ENCODE assay signal across 12 cellular contexts in the genomic region with DNA sequence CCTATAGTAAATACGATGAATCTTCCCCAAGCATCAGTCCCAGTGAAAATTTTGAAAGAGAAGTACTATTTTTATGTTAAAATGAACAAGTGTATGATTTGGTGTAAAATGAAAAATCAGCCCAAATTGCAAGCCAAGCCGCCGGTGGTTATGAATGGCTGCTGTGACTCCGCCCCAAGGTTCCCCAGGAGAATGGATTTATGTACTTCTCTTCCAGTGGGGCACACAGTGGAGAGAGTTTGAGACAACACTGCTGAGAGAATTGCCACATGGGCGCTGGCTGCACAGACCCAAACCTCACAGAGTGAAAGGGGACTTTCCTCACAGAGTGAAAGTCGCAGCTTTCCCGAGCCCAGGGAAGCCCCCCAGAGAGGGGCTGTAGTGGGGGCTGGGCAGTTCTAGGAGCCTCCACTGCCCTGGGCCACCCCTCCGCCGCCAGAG. TPM values are rescaled to one million over a fixed set of nuclear protein-coding genes. Genes with fewer than 3 reads are reported as not detected.
DNase-seq lines count a peak whose midpoint lies in the region; ATAC-seq, FAIRE-seq and TF ChIP-seq lines count a peak whose summit lies in the region.
"Had no signal": no experiment of that assay in that cellular context is flagged by ENCODE, and none has a peak within 500 bp of the region (broad histone marks: within the 10 kb centered on the region; RNA-seq: fewer than 3 reads in every experiment).

No MANE protein-coding gene starts in this region.

- TF ChIP-seq EP300 in A549 (IDR thresholded peaks at IDR 0.05) (no peak), transverse colon (IDR thresholded peaks at IDR 0.05; ENCODE audit: low read depth) (no peak)

- H3K4me3 Mint-ChIP-seq in GM23338 (no peak overlapping the region; the same call in 2 of the 3 replicates), type B pancreatic cell (no peak overlapping the region)

- H3K4me2 ChIP-seq in A549 (peak overlapping the region; percentile 91), GM23338 (peak overlapping the region; percentile 81)

- POLR2A ChIA-PET in A549 (lab: Yijun Ruan, JAX): no interaction called here

- DNase-seq in A549 (ENCODE audit: low read depth in 1 of 2, low spot score in 1 of 2) (no peak), GM23338 (ENCODE audit: low spot score) (no peak), SJCRH30 (no peak), type B pancreatic cell (ENCODE audit: extremely low spot score, unreplicated experiment) (no peak), COR-L47 (lab: John Stamatoyannopoulos, UW) (no peak), transverse colon (no peak)
- DNase-seq: foreskin melanocyte had no signal

- H3K4me3 ChIP-seq in A549 (peak overlapping the region; percentile 42; the same call in 2 of the 3 replicates), GM23338 (peak overlapping the region; percentile 46), SJCRH30 (peak overlapping the region; percentile 34), iPS-15b (ENCODE audit: low read depth, low read length) (peak overlapping the region; percentile 48), transverse colon (no peak overlapping the region)
- H3K4me3 ChIP-seq: PC-9 had no signal

- intact Hi-C loops in transverse colon (cut with DNase I; ENCODE audit: low total_unique reads): no loop called here

- CTCF ChIA-PET in A549 (lab: Yijun Ruan, JAX): interaction anchor here (0.6 to 14.5 kb wide), 48 partner anchors 7 to 568 kb away, joined by 3 to 560 read pairs (median 6); a partner anchor contains a TSS

- TF ChIP-seq POLR2A in A549 (IDR thresholded peaks at IDR 0.05; ENCODE audit: low read length): no peak
- no peak for TF ChIP-seq POLR2A in transverse colon (IDR thresholded peaks at IDR 0.05)

- no peaks in the 10 kb centered on the region for H3K79me2 ChIP-seq in GM23338 (replicated peaks; ENCODE audit: insufficient read depth)

- no peak for FAIRE-seq in A549 (lab: Jason Lieb, UNC)
- FAIRE-seq: endometrium had no signal

- peaks cover 3% of the 10 kb centered on the region; the same call in 1 of the 2 replicates for H3K36me3 ChIP-seq in GM23338 (ENCODE audit: insufficient read depth)
- no peaks in the 10 kb centered on the region for H3K36me3 ChIP-seq in SJCRH30
- peaks cover 37% of the 10 kb centered on the region for H3K36me3 ChIP-seq in iPS-15b (ENCODE audit: control insufficient read depth, insufficient read depth, low read length)
- no peaks in the 10 kb centered on the region for H3K36me3 ChIP-seq in transverse colon

- H3K9me3 ChIP-seq in A549 (no peaks in the 10 kb centered on the region), SJCRH30 (replicated peaks) (no peaks in the 10 kb centered on the region), iPS-15b (ENCODE audit: control insufficient read depth, insufficient read depth, low read length) (no peaks in the 10 kb centered on the region), transverse colon (no peaks in the 10 kb centered on the region)

- no peaks in the 10 kb centered on the region for H3K27me3 ChIP-seq in GM23338 (ENCODE audit: insufficient read depth)
- peaks cover 29% of the 10 kb centered on the region for H3K27me3 ChIP-seq in SJCRH30
- no peaks in the 10 kb centered on the region for H3K27me3 ChIP-seq in iPS-15b (ENCODE audit: control insufficient read depth, insufficient read depth, low read length)
- no peaks in the 10 kb centered on the region for H3K27me3 ChIP-seq in transverse colon

- ATAC-seq in A549: peak; percentile 31 to 45
- ATAC-seq in GM23338: peak; percentile 55
- no peak for ATAC-seq in HG03196 (IDR thresholded peaks at IDR 0.05; ENCODE audit: unreplicated experiment)

- H3K9ac ChIP-seq in iPS-15b (ENCODE audit: low read depth, low read length): no peak overlapping the region

- no peaks in the 10 kb centered on the region for H3K9me2 ChIP-seq in GM23338 (ENCODE audit: insufficient read depth)

- H3K4me1 ChIP-seq in A549: 0 out of 3 replicates have a peak, but pooled peaks cover 3% of the 10 kb centered on the region
- H3K4me1 ChIP-seq in GM23338 (ENCODE audit: insufficient read depth): peaks cover 16% of the 10 kb centered on the region
- H3K4me1 ChIP-seq in SJCRH30: no peaks in the 10 kb centered on the region
- peaks cover 16% of the 10 kb centered on the region for H3K4me1 ChIP-seq in iPS-15b (ENCODE audit: control insufficient read depth, insufficient read depth, low read length)
- H3K4me1 ChIP-seq in transverse colon: peaks cover 0 to 5% (median 2%) of the 10 kb centered on the region in 4 donors

- peaks cover 7% of the 10 kb centered on the region for H4K20me1 ChIP-seq in GM23338 (replicated peaks; ENCODE audit: insufficient read depth)

- H3K27ac Mint-ChIP-seq in GM23338 (no peak overlapping the region), type B pancreatic cell (no peak overlapping the region)
- H3K27ac Mint-ChIP-seq: stimulated activated naive CD8-positive, alpha-beta T cell treated with anti-CD3 and anti-CD28 coated beads, Interleukin-15, Interleukin-2, amounts not matched to agents 100 ng/mL and 50 ng/mL, for 24 hours had no signal

- H2AFZ ChIP-seq in GM23338: 0 out of 2 replicates have a peak overlapping the region, but pooled peaks have one; percentile 14
- H2AFZ ChIP-seq: PC-9 had no signal

- no peak for TF ChIP-seq RAD21 in A549 (conservative IDR thresholded peaks at IDR 0.05 in 1 of 2, IDR thresholded peaks at IDR 0.05 in 1 of 2)

- H3K9me3 Mint-ChIP-seq in GM23338 (peaks cover 2% of the 10 kb centered on the region; the same call in 1 of the 3 replicates), type B pancreatic cell (no peaks in the 10 kb centered on the region)
- H3K9me3 Mint-ChIP-seq: stimulated activated naive CD8-positive, alpha-beta T cell treated with anti-CD3 and anti-CD28 coated beads, Interleukin-15, Interleukin-2, amounts not matched to agents 100 ng/mL and 50 ng/mL, for 24 hours had no signal

- in situ Hi-C loops in transverse colon (cut with MboI; ENCODE audit: low pct_ligation_motif_present in 1 of 4, low pct_unique_long_range_greater_than_20kb in 1 of 4, low sequenced_read_pairs in 3 of 4): loop anchor here in 1 of 4 donors (10.0 kb wide), 2 partner anchors 126 to 134 kb away; no protein-coding TSS in a partner anchor

- H3K36me3 Mint-ChIP-seq in GM23338 (ENCODE audit: low read depth) (peaks cover 53% of the 10 kb centered on the region), type B pancreatic cell (no peaks in the 10 kb centered on the region)

- H3K27ac ChIP-seq in A549 (peak overlapping the region in 1 of 2 experiments; percentile 77; a peak in 3 of 6 replicates), GM23338 (ENCODE audit: low read depth) (no peak overlapping the region), SJCRH30 (no peak overlapping the region), transverse colon (no peak overlapping the region)
- H3K27ac ChIP-seq: PC-9 had no signal

- H3K4me1 Mint-ChIP-seq in GM23338: peaks cover 19% of the 10 kb centered on the region
- peaks cover 17% of the 10 kb centered on the region for H3K4me1 Mint-ChIP-seq in type B pancreatic cell (ENCODE audit: unreplicated experiment)

- peaks cover 13% of the 10 kb centered on the region; the same call in 1 of the 2 replicates for H3F3A ChIP-seq in GM23338 (replicated peaks; ENCODE audit: low read depth)

- TF ChIP-seq CTCF in A549 (IDR thresholded peaks at IDR 0.05): no peak
- TF ChIP-seq CTCF in GM23338 (conservative IDR thresholded peaks at IDR 0.05; ENCODE audit: low read depth in 2 of 2): no peak
- TF ChIP-seq CTCF in type B pancreatic cell (conservative IDR thresholded peaks at IDR 0.05): no peak
- TF ChIP-seq CTCF in transverse colon (IDR thresholded peaks at IDR 0.05): no peak

- H3K27me3 Mint-ChIP-seq in GM23338 (ENCODE audit: insufficient read depth, low read depth, poor library complexity) (peaks cover 14% of the 10 kb centered on the region), type B pancreatic cell (peaks cover 6% of the 10 kb centered on the region)
- H3K27me3 Mint-ChIP-seq: stimulated activated naive CD8-positive, alpha-beta T cell treated with anti-CD3 and anti-CD28 coated beads, Interleukin-15, Interleukin-2, amounts not matched to agents 100 ng/mL and 50 ng/mL, for 24 hours had no signal

- WGBS in A549 (ENCODE audit: missing lambda C conversion rate): 16% methylated on average over 6 of the region's 9 CpGs
- 63 to 66% methylated on average over 4 to 9 of the region's 9 CpGs for WGBS in transverse colon (ENCODE audit: low coverage in 1 of 2), 2 donors

TF ChIP-seq in A549, 52 proteins besides CTCF, POLR2A, EP300 and RAD21:
- TF ChIP-seq ZNF302 (CRISPR knock-in tag; IDR thresholded peaks at IDR 0.05) (no peak), HOXB5 (CRISPR knock-in tag; IDR thresholded peaks at IDR 0.05) (no peak)

TF ChIP-seq in GM23338, 12 proteins besides CTCF, POLR2A, EP300 and RAD21:
- TF ChIP-seq, protein P1, sequence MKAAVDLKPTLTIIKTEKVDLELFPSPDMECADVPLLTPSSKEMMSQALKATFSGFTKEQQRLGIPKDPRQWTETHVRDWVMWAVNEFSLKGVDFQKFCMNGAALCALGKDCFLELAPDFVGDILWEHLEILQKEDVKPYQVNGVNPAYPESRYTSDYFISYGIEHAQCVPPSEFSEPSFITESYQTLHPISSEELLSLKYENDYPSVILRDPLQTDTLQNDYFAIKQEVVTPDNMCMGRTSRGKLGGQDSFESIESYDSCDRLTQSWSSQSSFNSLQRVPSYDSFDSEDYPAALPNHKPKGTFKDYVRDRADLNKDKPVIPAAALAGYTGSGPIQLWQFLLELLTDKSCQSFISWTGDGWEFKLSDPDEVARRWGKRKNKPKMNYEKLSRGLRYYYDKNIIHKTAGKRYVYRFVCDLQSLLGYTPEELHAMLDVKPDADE (IDR thresholded peaks at IDR 0.05): no peak

RNA-seq across cellular contexts. Expression of a gene that starts 24.0 kb away (rescaled TPM):
- polyA plus RNA-seq in A549 (2011; rRNA removed) (0.75 and 1.3 TPM in 2 replicates), A549 (2017; fragmentation: RNase III; extraction: RNeasy Plus Mini Kit Qiagen cat#74134 plus additional on column Dnase treatment) (1.4 to 2.3 TPM (median 2.0 TPM) in 3 replicates), GM23338 (2016; fragmentation: Nextera tagmentation; extraction: Ambion mirVana) (17.3 and 21.1 TPM in 2 replicates)
- polyA plus RNA-seq in A549 (2012; cell fraction: cytosol; rRNA removed): 0.85 and 0.95 TPM in 2 replicates
- polyA plus RNA-seq in A549 (2012; cell fraction: nucleus; rRNA removed): 2.6 and 2.7 TPM in 2 replicates
- polyA minus RNA-seq in A549 (2011; rRNA and poly(A)+ RNA removed): 2.0 and 3.3 TPM in 2 replicates
- total RNA-seq in GM23338 (2014; rRNA removed; shearing (Covaris generic)): 34.3 and 46.5 TPM in 2 replicates
- total RNA-seq in SJCRH30 (2014; rRNA removed; shearing (Covaris generic)): 1.1 and 2.1 TPM in 2 replicates
- total RNA-seq in type B pancreatic cell (ENCODE audit: low replicate concordance) (9.6 and 19.3 TPM in 2 replicates), transverse colon (100 to 1,000 TPM in 1 of 4 donors, 10 to 100 TPM in 3; 28.8 to 112 (median 33.5) TPM)

Comparison
In these comparisons a context has a peak if more than half of its experiments do, and no peak if none do; other contexts are left out.
1. H3K4me3 ChIP-seq: peak in A549 (single experiment), GM23338 (single experiment), SJCRH30 (single experiment) and iPS-15b (single experiment); none in transverse colon (0 of 4).